8 cellular contexts compared by ENCODE assay signal in the genomic region with DNA sequence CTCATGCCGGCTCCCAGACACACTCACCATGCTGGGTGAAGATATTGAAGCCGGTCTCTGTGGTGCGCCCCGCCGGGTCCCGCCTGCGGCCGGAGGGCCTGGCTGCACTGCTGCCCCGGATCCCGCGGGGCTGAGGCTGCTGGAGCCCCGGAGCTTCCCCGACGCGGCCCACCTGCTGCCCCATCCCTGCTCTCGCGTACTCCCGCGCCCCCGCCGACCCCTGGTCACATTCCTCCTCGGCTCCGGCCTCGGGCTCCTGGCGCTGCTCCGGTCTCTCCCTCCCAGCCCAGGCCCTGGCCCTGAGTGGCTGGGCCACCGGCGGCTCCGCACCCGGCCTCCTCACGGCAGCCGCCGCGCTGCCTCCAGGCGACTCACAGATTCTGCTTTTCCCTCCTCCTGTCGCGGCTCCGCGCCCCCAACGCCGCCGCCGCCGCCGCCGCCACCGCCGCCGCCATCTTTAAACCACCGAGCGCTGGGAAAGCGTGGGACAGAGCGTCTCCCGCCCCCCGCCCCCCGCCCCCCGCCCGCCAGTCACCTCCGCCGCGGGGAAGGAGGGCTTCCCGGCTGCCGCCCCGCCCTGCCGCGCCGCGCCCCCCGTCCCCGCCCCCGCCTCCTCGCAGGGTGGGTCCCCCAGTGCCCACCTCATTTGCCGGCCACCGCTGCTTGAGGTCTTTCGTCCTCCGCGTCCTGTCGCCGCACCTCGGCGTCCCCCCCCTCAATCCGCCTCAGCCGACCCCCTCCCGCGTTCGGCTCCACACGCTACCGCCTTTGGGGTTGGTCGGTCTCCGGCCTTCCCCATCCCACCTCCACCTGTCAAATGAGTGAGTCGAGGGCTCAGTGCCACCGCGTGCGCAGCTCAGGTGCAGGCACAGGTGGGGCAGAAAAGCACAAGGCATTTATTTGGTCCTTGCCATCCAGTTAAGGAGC. TPM values are rescaled to one million over a fixed set of nuclear protein-coding genes. Genes with fewer than 3 reads are reported as not detected.
DNase-seq lines count a peak whose midpoint lies in the region; ATAC-seq, FAIRE-seq and TF ChIP-seq lines count a peak whose summit lies in the region.

A gene (minus strand): TSS at position 464 of the 927 bp plus-strand sequence. CDS start 280 bp downstream, at position 184.

- peak within 1 kb of the TSS; percentile 81 to 92 for H3K4me3 ChIP-seq in Panc1 (ENCODE audit: low read depth in 2 of 2, low read length in 2 of 2)
- peak within 1 kb of the TSS; percentile 99 for H3K4me3 ChIP-seq in thymus (ENCODE audit: low read length)

- intact Hi-C loops in Panc1 (cut with micrococcal nuclease; ENCODE audit: unreplicated experiment), result no loop called here

- no peaks in the 10 kb centered on the region for H3K9me3 ChIP-seq in Panc1 (ENCODE audit: control insufficient read depth, insufficient read depth, low read depth, low read length)
- no peaks in the 10 kb centered on the region for H3K9me3 ChIP-seq in thymus (ENCODE audit: control insufficient read depth)

- in situ Hi-C loops in Panc1 (cut with HindIII; ENCODE audit: low pct_unique_long_range_greater_than_20kb, low sequenced_read_pairs), result no loop called here

- H3K36me3 ChIP-seq in Panc1 (ENCODE audit: control insufficient read depth, insufficient read depth, low read length), result no peaks in the 10 kb centered on the region
- H3K36me3 ChIP-seq in thymus (ENCODE audit: control insufficient read depth, insufficient read depth), result no peaks in the 10 kb centered on the region

- peaks cover 10% of the 10 kb centered on the region; the same call in 1 of the 2 replicates for H3K4me1 ChIP-seq in Panc1 (ENCODE audit: control insufficient read depth, insufficient read depth, low read length)
- peaks cover 6% of the 10 kb centered on the region for H3K4me1 ChIP-seq in thymus (ENCODE audit: control insufficient read depth, insufficient read depth, low read length)

- H3K27me3 ChIP-seq in Panc1 (ENCODE audit: control insufficient read depth, insufficient read depth, low read length) (no peaks in the 10 kb centered on the region), thymus (ENCODE audit: control insufficient read depth, insufficient read depth) (no peaks in the 10 kb centered on the region)

- DNase-seq in C1 segment of cervical spinal cord (lab: John Stamatoyannopoulos, UW), result peak in 12 of 14 donors; percentile 24 to 70 (median 52)
- no peak for DNase-seq in Panc1 (ENCODE audit: low read depth, low spot score)
- DNase-seq in activated gamma-delta T cell treated with Interleukin-2 at 50 U/mL for 16 hours, result peak; percentile 32
- peak; percentile 80 to 84 for DNase-seq in frontal cortex (ENCODE audit: low spot score in 2 of 2)
- DNase-seq in omental fat pad (ENCODE audit: low spot score), result no peak

- CTCF ChIA-PET in Panc1 (lab: Charles Lee), result no interaction called here

- TF ChIP-seq CTCF in Panc1 (IDR thresholded peaks at IDR 0.05) (no peak), omental fat pad (IDR thresholded peaks at IDR 0.05) (no peak)

- peak within 1 kb of the TSS; percentile 70 for H3K27ac ChIP-seq in Panc1 (ENCODE audit: low read length)
- peak within 1 kb of the TSS; percentile 82 for H3K27ac ChIP-seq in thymus (ENCODE audit: low read depth)

- ATAC-seq in GM19324 (IDR thresholded peaks at IDR 0.05; ENCODE audit: low FRiP score, unreplicated experiment), result peak; percentile 59
- ATAC-seq in HG03521 (IDR thresholded peaks at IDR 0.05; ENCODE audit: unreplicated experiment), result peak; percentile 56
- peak; percentile 83 for ATAC-seq in Panc1
- peak; percentile 52 for ATAC-seq in omental fat pad (ENCODE audit: low FRiP score)

- POLR2A ChIA-PET in Panc1 (lab: Charles Lee), result interaction anchor here (0.6 kb wide), 1 partner anchor 476 kb away, joined by 5 read pairs; no protein-coding TSS in a partner anchor

- no peak for FAIRE-seq in frontal cortex (lab: Jason Lieb, UNC)

- WGBS in thymus, result 1% methylated on average over 79 of the region's 94 CpGs

- no TSS peak for BruUV-seq in Panc1 (replicated peaks; lab: Mats Ljungman, UMichigan)

RNA-seq across cellular contexts. Expression of the gene that starts here (rescaled TPM):
- total RNA-seq in Panc1 (2021; ENCODE audit: unreplicated experiment) (38.3 TPM), frontal cortex (33.0 TPM), omental fat pad (100 to 1,000 TPM in 1 of 4 donors, 10 to 100 TPM in 3; 19.1 to 128 (median 39.9) TPM)
- 7.1 TPM for polyA plus RNA-seq in Panc1 (2012; ENCODE audit: insufficient read length)
- 3.6 TPM for polyA plus RNA-seq in thymus

Comparison
In these comparisons a context has a peak if more than half of its experiments do, and no peak if none do; other contexts are left out.
1. DNase-seq: peak in C1 segment of cervical spinal cord (12 of 14), activated gamma-delta T cell treated with Interleukin-2 at 50 U/mL for 16 hours (single experiment) and frontal cortex (2 of 2); none in Panc1 (single experiment) and omental fat pad (single experiment).
2. Peak in every context shown above with its lines, with median percentiles within 50 percentile points of each other: ATAC-seq.